In genomic region chr16:67243481-67243880, GRCh38 we compare ENCODE assay signal across 11 cellular contexts. TPM values are rescaled to one million over a fixed set of nuclear protein-coding genes. Genes with fewer than 3 reads are reported as not detected.
DNase-seq lines count a peak whose midpoint lies in the region; ATAC-seq, FAIRE-seq and TF ChIP-seq lines count a peak whose summit lies in the region.
"Had no signal": no experiment of that assay in that cellular context is flagged by ENCODE, and none has a peak within 500 bp of the region (broad histone marks: within the 10 kb centered on the region; RNA-seq: fewer than 3 reads in every experiment).

No MANE protein-coding gene starts in this region.

- no peak for TF ChIP-seq CTCF in liver (IDR thresholded peaks at IDR 0.05; ENCODE audit: low read depth, low read length, missing input control)
- TF ChIP-seq CTCF in HepG2 (CRISPR knock-in tag; IDR thresholded peaks at IDR 0.05), result no peak
- no peak for TF ChIP-seq CTCF in brain microvascular endothelial cell (IDR thresholded peaks at IDR 0.05; ENCODE audit: low read depth, low read length, missing control alignments)

- WGBS in liver, result 68% methylated on average over 4 of the region's 4 CpGs
- 100% methylated on average over 4 of the region's 4 CpGs for WGBS in HepG2 (ENCODE audit: low lambda C conversion rate)

- H3K27me3 ChIP-seq in liver (ENCODE audit: control insufficient read depth in 4 of 4, insufficient read depth in 4 of 4, low read length in 3 of 4) (peaks cover 0 to 3% (median 0%) of the 10 kb centered on the region in 4 donors), HepG2 (ENCODE audit: control insufficient read depth in 1 of 2, insufficient read depth in 2 of 2, low read length in 2 of 2) (peaks cover 0 to under 1% of the 10 kb centered on the region in 2 experiments; a peak in 1 of 5 replicates), brain microvascular endothelial cell (replicated peaks) (no peaks in the 10 kb centered on the region), mucosa of rectum (ENCODE audit: control insufficient read depth in 2 of 2, insufficient read depth in 2 of 2, low read length in 2 of 2) (peaks cover 0 to 3% of the 10 kb centered on the region in 2 donors)

- intact Hi-C loops in HepG2 (cut with micrococcal nuclease; ENCODE audit: unreplicated experiment), result no loop called here

- H3K27ac ChIP-seq in liver (ENCODE audit: low read depth in 1 of 2, low read length in 2 of 2) (peak overlapping the region; percentile 80 to 88), HepG2 (ENCODE audit: extremely low read length, insufficient read depth, low read length) (no peak overlapping the region), brain microvascular endothelial cell (peak overlapping the region; percentile 65), mucosa of rectum (ENCODE audit: low read depth in 2 of 2, low read length in 2 of 2) (peak overlapping the region; percentile 93 to 95)
- H3K27ac ChIP-seq: VCaP had no signal

- in situ Hi-C loops in HepG2 (cut with HindIII; ENCODE audit: extremely low pct_ligation_motif_present, low pct_unique_long_range_greater_than_20kb) (no loop called here), brain microvascular endothelial cell (cut with HindIII; ENCODE audit: low pct_ligation_motif_present, low sequenced_read_pairs) (no loop called here)

- no peaks in the 10 kb centered on the region for H3K9me3 ChIP-seq in liver (ENCODE audit: control insufficient read depth in 4 of 4, low read length in 3 of 4)
- no peaks in the 10 kb centered on the region for H3K9me3 ChIP-seq in HepG2 (ENCODE audit: low read length)
- no peaks in the 10 kb centered on the region for H3K9me3 ChIP-seq in mucosa of rectum (ENCODE audit: control insufficient read depth in 2 of 2, low read length in 2 of 2)

- no peak for TF ChIP-seq POLR2A in HepG2 (IDR thresholded peaks at IDR 0.05; ENCODE audit: insufficient read depth in 1 of 2, low read depth in 2 of 2, low read length in 2 of 2)

- TF ChIP-seq RAD21 in liver (IDR thresholded peaks at IDR 0.05) (no peak), HepG2 (CRISPR knock-in tag; IDR thresholded peaks at IDR 0.05) (no peak)

- H3K9ac ChIP-seq in liver (ENCODE audit: low read depth in 1 of 2, low read length in 2 of 2), result no peak overlapping the region
- no peak overlapping the region for H3K9ac ChIP-seq in HepG2 (ENCODE audit: insufficient read depth, low read depth, low read length)
- peak overlapping the region in 1 of 2 donors; percentile 30 for H3K9ac ChIP-seq in mucosa of rectum (ENCODE audit: low read depth in 1 of 2, low read length in 2 of 2)

- POLR2A ChIA-PET in HepG2 (lab: Yijun Ruan, JAX), result no interaction called here

- TF ChIP-seq EP300 in HepG2 (IDR thresholded peaks at IDR 0.05; ENCODE audit: low read depth in 2 of 2, low read length in 2 of 2), result no peak
- no peak for TF ChIP-seq EP300 in HepG2 (CRISPR knock-in tag; IDR thresholded peaks at IDR 0.05; ENCODE audit: borderline replicate concordance)

- H3K36me3 ChIP-seq in liver (ENCODE audit: control insufficient read depth in 4 of 4, insufficient read depth in 3 of 4, low read depth in 1 of 4, low read length in 3 of 4), result peaks cover 0 to 5% (median 0%) of the 10 kb centered on the region in 4 donors
- H3K36me3 ChIP-seq in HepG2 (replicated peaks in 1 of 2; ENCODE audit: control insufficient read depth in 1 of 2, insufficient read depth in 2 of 2, low read length in 2 of 2), result peaks cover 9 to 15% of the 10 kb centered on the region in 2 experiments
- peaks cover 13% of the 10 kb centered on the region for H3K36me3 ChIP-seq in brain microvascular endothelial cell (replicated peaks)
- H3K36me3 ChIP-seq in mucosa of rectum (ENCODE audit: control insufficient read depth in 2 of 2, insufficient read depth in 2 of 2, low read length in 2 of 2), result peaks cover 12% of the 10 kb centered on the region in 2 donors

- CTCF ChIA-PET in HepG2 (lab: Yijun Ruan, JAX; ENCODE audit: low intra/inter-chr PET ratio, low total read pairs), result no interaction called here

- no peak overlapping the region for H3K4me2 ChIP-seq in HepG2 (ENCODE audit: low read depth, low read length)

- no TSS peak for BruUV-seq in HepG2 (replicated peaks; lab: Mats Ljungman, UMichigan)

- H2AFZ ChIP-seq in HepG2 (ENCODE audit: low read length), result no peak overlapping the region

- no peak for FAIRE-seq in HepG2 (lab: Jason Lieb, UNC)
- FAIRE-seq: D721Med had no signal

- DNase-seq in HepG2 (ENCODE audit: low spot score), result no peak
- no peak for DNase-seq in brain microvascular endothelial cell
- no peak for DNase-seq in HPDE6-E6E7 (ENCODE audit: extremely low spot score)
- DNase-seq in DMS53 (lab: John Stamatoyannopoulos, UW), result no peak
- DNase-seq in NCI-H1694 (lab: John Stamatoyannopoulos, UW), result no peak
- no peak for DNase-seq in GM19238 (ENCODE audit: insufficient read length, low spot score)
- DNase-seq: NCI-H2029 treated with DMSO at 0.1 percent for 48 hours had no signal

- ATAC-seq in HepG2, result no peak

- H3K4me3 ChIP-seq in liver (ENCODE audit: low read depth in 1 of 3, low read length in 3 of 3) (no peak overlapping the region), HepG2 (replicated peaks in 1 of 3; ENCODE audit: insufficient read depth in 1 of 3, low read depth in 2 of 3, low read length in 3 of 3) (no peak overlapping the region), brain microvascular endothelial cell (ENCODE audit: low read depth, low read length) (no peak overlapping the region), mucosa of rectum (ENCODE audit: low read length in 2 of 2) (no peak overlapping the region)

- peaks cover 13 to 44% (median 31%) of the 10 kb centered on the region in 4 donors for H3K4me1 ChIP-seq in liver (ENCODE audit: control insufficient read depth in 4 of 4, insufficient read depth in 4 of 4, low read length in 3 of 4)
- H3K4me1 ChIP-seq in HepG2 (ENCODE audit: insufficient read depth, low read length), result peaks cover 51% of the 10 kb centered on the region
- peaks cover 55% of the 10 kb centered on the region in 2 donors for H3K4me1 ChIP-seq in mucosa of rectum (ENCODE audit: control insufficient read depth in 2 of 2, insufficient read depth in 2 of 2, low read length in 2 of 2)

- no peaks in the 10 kb centered on the region for H4K20me1 ChIP-seq in HepG2 (ENCODE audit: insufficient read depth, low read length)

- no peaks in the 10 kb centered on the region for H3K79me2 ChIP-seq in HepG2 (ENCODE audit: insufficient read depth, low read length)

RNA-seq across cellular contexts. Expression of gene FHOD1, which starts 3.8 kb away (rescaled TPM):
- total RNA-seq in liver, result 1 to 10 TPM; 5.4 to 6.4 TPM
- 1 to 10 TPM; 2.2 to 2.9 TPM for polyA plus RNA-seq in liver
- 10.9 and 20.8 TPM in 2 replicates for total RNA-seq in HepG2 (2016; rRNA removed; fragmentation: Illumina TruSeq; extraction: Trizol)
- total RNA-seq in HepG2 (2016; cell fraction: cytosol; rRNA removed; fragmentation: Illumina TruSeq; extraction: Trizol; ENCODE audit: low read depth), result 5.1 and 5.8 TPM in 2 replicates
- 8.4 and 24.4 TPM in 2 replicates for total RNA-seq in HepG2 (2016; cell fraction: insoluble cytoplasmic fraction; rRNA removed; fragmentation: Illumina TruSeq; extraction: Trizol)
- 8.8 and 9.7 TPM in 2 replicates for total RNA-seq in HepG2 (2016; cell fraction: membrane; rRNA removed; fragmentation: Illumina TruSeq; extraction: Trizol)
- 34.0 and 35.5 TPM in 2 replicates for total RNA-seq in HepG2 (2016; cell fraction: nucleus; rRNA removed; fragmentation: Illumina TruSeq; extraction: Trizol)
- 15.0 and 20.0 TPM in 2 replicates for polyA plus RNA-seq in HepG2 (2011; rRNA removed)
- polyA plus RNA-seq in HepG2 (2011; cell fraction: cytosol; rRNA removed), result 3.6 and 6.2 TPM in 2 replicates
- polyA plus RNA-seq in HepG2 (2011; cell fraction: nucleus; rRNA removed), result 111 and 166 TPM in 2 replicates
- polyA plus RNA-seq in HepG2 (2012), result 18.8 and 19.0 TPM in 2 replicates
- polyA plus RNA-seq in HepG2 (2016; cell fraction: cytosol; fragmentation: Illumina TruSeq; extraction: Trizol; ENCODE audit: low read depth), result 3.2 and 3.7 TPM in 2 replicates
- polyA plus RNA-seq in HepG2 (2016; cell fraction: insoluble cytoplasmic fraction; fragmentation: Illumina TruSeq; extraction: Trizol; ENCODE audit: low read depth), result 8.1 and 13.0 TPM in 2 replicates
- polyA plus RNA-seq in HepG2 (2016; cell fraction: membrane; fragmentation: Illumina TruSeq; extraction: Trizol; ENCODE audit: low read depth), result 6.7 and 6.9 TPM in 2 replicates
- polyA plus RNA-seq in HepG2 (2016; cell fraction: nucleus; fragmentation: Illumina TruSeq; extraction: Trizol; ENCODE audit: insufficient read depth, low read depth), result 97.6 and 114 TPM in 2 replicates
- polyA minus RNA-seq in HepG2 (2011; rRNA and poly(A)+ RNA removed; ENCODE audit: low replicate concordance), result 13.4 and 16.3 TPM in 2 replicates
- 7.6 and 12.0 TPM in 2 replicates for polyA minus RNA-seq in HepG2 (2011; cell fraction: cytosol; rRNA and poly(A)+ RNA removed)
- 15.7 and 16.7 TPM in 2 replicates for polyA minus RNA-seq in HepG2 (2011; cell fraction: nucleus; rRNA and poly(A)+ RNA removed)

RNA-seq across cellular contexts. Expression of gene SLC9A5, which starts 5.3 kb away (rescaled TPM):
- total RNA-seq in liver, result under 1 TPM; 0.05 to 0.25 TPM
- polyA plus RNA-seq in liver, result under 1 TPM in 1 of 2 donors, not detected in 1; 0.09 TPM
- 0.15 and 0.58 TPM in 2 replicates for total RNA-seq in HepG2 (2016; rRNA removed; fragmentation: Illumina TruSeq; extraction: Trizol)
- 0.26 and 0.71 TPM in 2 replicates for total RNA-seq in HepG2 (2016; cell fraction: cytosol; rRNA removed; fragmentation: Illumina TruSeq; extraction: Trizol; ENCODE audit: low read depth)
- 0.13 and 0.69 TPM in 2 replicates for total RNA-seq in HepG2 (2016; cell fraction: insoluble cytoplasmic fraction; rRNA removed; fragmentation: Illumina TruSeq; extraction: Trizol)
- total RNA-seq in HepG2 (2016; cell fraction: membrane; rRNA removed; fragmentation: Illumina TruSeq; extraction: Trizol), result 0.21 and 0.46 TPM in 2 replicates
- 0.81 and 1.1 TPM in 2 replicates for total RNA-seq in HepG2 (2016; cell fraction: nucleus; rRNA removed; fragmentation: Illumina TruSeq; extraction: Trizol)
- 1.4 and 1.5 TPM in 2 replicates for polyA plus RNA-seq in HepG2 (2011; rRNA removed)
- 0.54 and 0.66 TPM in 2 replicates for polyA plus RNA-seq in HepG2 (2011; cell fraction: cytosol; rRNA removed)
- polyA plus RNA-seq in HepG2 (2011; cell fraction: nucleus; rRNA removed), result 11.5 and 16.1 TPM in 2 replicates
- 0.86 and 0.88 TPM in 2 replicates for polyA plus RNA-seq in HepG2 (2012)
- polyA plus RNA-seq in HepG2 (2016; cell fraction: cytosol; fragmentation: Illumina TruSeq; extraction: Trizol; ENCODE audit: low read depth), result 0.06 and 0.33 TPM in 2 replicates
- 0.11 and 0.30 TPM in 2 replicates for polyA plus RNA-seq in HepG2 (2016; cell fraction: insoluble cytoplasmic fraction; fragmentation: Illumina TruSeq; extraction: Trizol; ENCODE audit: low read depth)
- polyA plus RNA-seq in HepG2 (2016; cell fraction: membrane; fragmentation: Illumina TruSeq; extraction: Trizol; ENCODE audit: low read depth), result 0.14 and 0.19 TPM in 2 replicates
- polyA plus RNA-seq in HepG2 (2016; cell fraction: nucleus; fragmentation: Illumina TruSeq; extraction: Trizol; ENCODE audit: insufficient read depth, low read depth), result 1.8 and 2.8 TPM in 2 replicates
- polyA minus RNA-seq in HepG2 (2011; rRNA and poly(A)+ RNA removed; ENCODE audit: low replicate concordance), result 0.80 and 1.8 TPM in 2 replicates
- polyA minus RNA-seq in HepG2 (2011; cell fraction: cytosol; rRNA and poly(A)+ RNA removed), result 0.20 TPM in 1 of 2 replicates, not detected in the other
- 1.7 and 2.5 TPM in 2 replicates for polyA minus RNA-seq in HepG2 (2011; cell fraction: nucleus; rRNA and poly(A)+ RNA removed)

RNA-seq across cellular contexts. Expression of gene TMEM208, which starts 16.6 kb away (rescaled TPM):
- total RNA-seq in liver, result 10 to 100 TPM; 22.3 to 42.2 TPM
- 100 to 1,000 TPM in 1 of 2 donors, 10 to 100 TPM in 1; 98.2 to 140 TPM for polyA plus RNA-seq in liver
- total RNA-seq in HepG2 (2016; rRNA removed; fragmentation: Illumina TruSeq; extraction: Trizol), result 50.6 and 72.9 TPM in 2 replicates
- total RNA-seq in HepG2 (2016; cell fraction: cytosol; rRNA removed; fragmentation: Illumina TruSeq; extraction: Trizol; ENCODE audit: low read depth), result 46.7 and 49.0 TPM in 2 replicates
- 52.7 and 71.2 TPM in 2 replicates for total RNA-seq in HepG2 (2016; cell fraction: insoluble cytoplasmic fraction; rRNA removed; fragmentation: Illumina TruSeq; extraction: Trizol)
- total RNA-seq in HepG2 (2016; cell fraction: membrane; rRNA removed; fragmentation: Illumina TruSeq; extraction: Trizol), result 48.8 and 62.4 TPM in 2 replicates
- 57.5 and 64.0 TPM in 2 replicates for total RNA-seq in HepG2 (2016; cell fraction: nucleus; rRNA removed; fragmentation: Illumina TruSeq; extraction: Trizol)
- 58.8 and 66.9 TPM in 2 replicates for polyA plus RNA-seq in HepG2 (2011; rRNA removed)
- 86.4 and 95.7 TPM in 2 replicates for polyA plus RNA-seq in HepG2 (2011; cell fraction: cytosol; rRNA removed)
- polyA plus RNA-seq in HepG2 (2011; cell fraction: nucleus; rRNA removed), result 60.0 and 64.8 TPM in 2 replicates
- polyA plus RNA-seq in HepG2 (2012), result 38.6 and 40.1 TPM in 2 replicates
- 47.9 and 51.3 TPM in 2 replicates for polyA plus RNA-seq in HepG2 (2016; cell fraction: cytosol; fragmentation: Illumina TruSeq; extraction: Trizol; ENCODE audit: low read depth)
- polyA plus RNA-seq in HepG2 (2016; cell fraction: insoluble cytoplasmic fraction; fragmentation: Illumina TruSeq; extraction: Trizol; ENCODE audit: low read depth), result 53.9 and 64.3 TPM in 2 replicates
- polyA plus RNA-seq in HepG2 (2016; cell fraction: membrane; fragmentation: Illumina TruSeq; extraction: Trizol; ENCODE audit: low read depth), result 49.5 and 59.3 TPM in 2 replicates
- 92.5 and 95.8 TPM in 2 replicates for polyA plus RNA-seq in HepG2 (2016; cell fraction: nucleus; fragmentation: Illumina TruSeq; extraction: Trizol; ENCODE audit: insufficient read depth, low read depth)
- 76.4 and 93.1 TPM in 2 replicates for polyA minus RNA-seq in HepG2 (2011; rRNA and poly(A)+ RNA removed; ENCODE audit: low replicate concordance)
- 16.8 and 20.6 TPM in 2 replicates for polyA minus RNA-seq in HepG2 (2011; cell fraction: cytosol; rRNA and poly(A)+ RNA removed)
- polyA minus RNA-seq in HepG2 (2011; cell fraction: nucleus; rRNA and poly(A)+ RNA removed), result 58.8 and 60.5 TPM in 2 replicates

RNA-seq across cellular contexts. Expression of gene PLEKHG4, which starts 35.9 kb away (rescaled TPM):
- total RNA-seq in liver (1 to 10 TPM; 1.1 to 2.6 TPM), HepG2 (2016; rRNA removed; fragmentation: Illumina TruSeq; extraction: Trizol) (9.0 and 13.6 TPM in 2 replicates)
- polyA plus RNA-seq in liver (under 1 TPM; 0.21 to 0.28 TPM), HepG2 (2011; rRNA removed) (7.1 and 13.6 TPM in 2 replicates)
- total RNA-seq in HepG2 (2016; cell fraction: cytosol; rRNA removed; fragmentation: Illumina TruSeq; extraction: Trizol; ENCODE audit: low read depth), result 1.0 and 1.9 TPM in 2 replicates
- 8.8 and 11.1 TPM in 2 replicates for total RNA-seq in HepG2 (2016; cell fraction: insoluble cytoplasmic fraction; rRNA removed; fragmentation: Illumina TruSeq; extraction: Trizol)
- total RNA-seq in HepG2 (2016; cell fraction: membrane; rRNA removed; fragmentation: Illumina TruSeq; extraction: Trizol), result 2.5 and 2.8 TPM in 2 replicates
- 13.6 and 15.4 TPM in 2 replicates for total RNA-seq in HepG2 (2016; cell fraction: nucleus; rRNA removed; fragmentation: Illumina TruSeq; extraction: Trizol)
- polyA plus RNA-seq in HepG2 (2011; cell fraction: cytosol; rRNA removed), result 3.8 and 5.1 TPM in 2 replicates
- polyA plus RNA-seq in HepG2 (2011; cell fraction: nucleus; rRNA removed), result 65.5 and 71.7 TPM in 2 replicates
- 4.8 and 7.4 TPM in 2 replicates for polyA plus RNA-seq in HepG2 (2012)
- 0.52 and 0.53 TPM in 2 replicates for polyA plus RNA-seq in HepG2 (2016; cell fraction: cytosol; fragmentation: Illumina TruSeq; extraction: Trizol; ENCODE audit: low read depth)
- polyA plus RNA-seq in HepG2 (2016; cell fraction: insoluble cytoplasmic fraction; fragmentation: Illumina TruSeq; extraction: Trizol; ENCODE audit: low read depth), result 5.8 and 6.5 TPM in 2 replicates
- polyA plus RNA-seq in HepG2 (2016; cell fraction: membrane; fragmentation: Illumina TruSeq; extraction: Trizol; ENCODE audit: low read depth), result 1.3 TPM in 2 replicates
- polyA plus RNA-seq in HepG2 (2016; cell fraction: nucleus; fragmentation: Illumina TruSeq; extraction: Trizol; ENCODE audit: insufficient read depth, low read depth), result 33.1 and 40.1 TPM in 2 replicates
- polyA minus RNA-seq in HepG2 (2011; rRNA and poly(A)+ RNA removed; ENCODE audit: low replicate concordance), result 17.3 and 27.5 TPM in 2 replicates
- 3.0 and 10.6 TPM in 2 replicates for polyA minus RNA-seq in HepG2 (2011; cell fraction: cytosol; rRNA and poly(A)+ RNA removed)
- polyA minus RNA-seq in HepG2 (2011; cell fraction: nucleus; rRNA and poly(A)+ RNA removed), result 8.5 and 10.2 TPM in 2 replicates

RNA-seq across cellular contexts. Expression of gene ELMO3, which starts 44.5 kb away (rescaled TPM):
- 1 to 10 TPM; 3.8 TPM for total RNA-seq in liver
- 1 to 10 TPM; 1.7 to 2.5 TPM for polyA plus RNA-seq in liver
- total RNA-seq in HepG2 (2016; rRNA removed; fragmentation: Illumina TruSeq; extraction: Trizol), result 0.58 and 2.6 TPM in 2 replicates
- 0.61 and 0.97 TPM in 2 replicates for total RNA-seq in HepG2 (2016; cell fraction: cytosol; rRNA removed; fragmentation: Illumina TruSeq; extraction: Trizol; ENCODE audit: low read depth)
- total RNA-seq in HepG2 (2016; cell fraction: insoluble cytoplasmic fraction; rRNA removed; fragmentation: Illumina TruSeq; extraction: Trizol), result 0.46 and 2.4 TPM in 2 replicates
- 1.1 and 1.3 TPM in 2 replicates for total RNA-seq in HepG2 (2016; cell fraction: membrane; rRNA removed; fragmentation: Illumina TruSeq; extraction: Trizol)
- 5.3 and 6.4 TPM in 2 replicates for total RNA-seq in HepG2 (2016; cell fraction: nucleus; rRNA removed; fragmentation: Illumina TruSeq; extraction: Trizol)
- 4.0 and 5.7 TPM in 2 replicates for polyA plus RNA-seq in HepG2 (2011; rRNA removed)
- 1.1 and 2.2 TPM in 2 replicates for polyA plus RNA-seq in HepG2 (2011; cell fraction: cytosol; rRNA removed)
- 45.0 and 50.5 TPM in 2 replicates for polyA plus RNA-seq in HepG2 (2011; cell fraction: nucleus; rRNA removed)
- polyA plus RNA-seq in HepG2 (2012), result 2.3 and 4.2 TPM in 2 replicates
- 1.5 TPM in 2 replicates for polyA plus RNA-seq in HepG2 (2016; cell fraction: cytosol; fragmentation: Illumina TruSeq; extraction: Trizol; ENCODE audit: low read depth)
- 0.64 and 0.70 TPM in 2 replicates for polyA plus RNA-seq in HepG2 (2016; cell fraction: insoluble cytoplasmic fraction; fragmentation: Illumina TruSeq; extraction: Trizol; ENCODE audit: low read depth)
- polyA plus RNA-seq in HepG2 (2016; cell fraction: membrane; fragmentation: Illumina TruSeq; extraction: Trizol; ENCODE audit: low read depth), result 1.5 and 1.8 TPM in 2 replicates
- 15.0 and 18.4 TPM in 2 replicates for polyA plus RNA-seq in HepG2 (2016; cell fraction: nucleus; fragmentation: Illumina TruSeq; extraction: Trizol; ENCODE audit: insufficient read depth, low read depth)
- polyA minus RNA-seq in HepG2 (2011; rRNA and poly(A)+ RNA removed; ENCODE audit: low replicate concordance), result 2.2 and 4.9 TPM in 2 replicates
- polyA minus RNA-seq in HepG2 (2011; cell fraction: cytosol; rRNA and poly(A)+ RNA removed), result 0.62 TPM in 1 of 2 replicates, not detected in the other
- polyA minus RNA-seq in HepG2 (2011; cell fraction: nucleus; rRNA and poly(A)+ RNA removed), result 3.5 and 6.0 TPM in 2 replicates
